ENCODE assay signal across 8 cellular contexts in the genomic region with DNA sequence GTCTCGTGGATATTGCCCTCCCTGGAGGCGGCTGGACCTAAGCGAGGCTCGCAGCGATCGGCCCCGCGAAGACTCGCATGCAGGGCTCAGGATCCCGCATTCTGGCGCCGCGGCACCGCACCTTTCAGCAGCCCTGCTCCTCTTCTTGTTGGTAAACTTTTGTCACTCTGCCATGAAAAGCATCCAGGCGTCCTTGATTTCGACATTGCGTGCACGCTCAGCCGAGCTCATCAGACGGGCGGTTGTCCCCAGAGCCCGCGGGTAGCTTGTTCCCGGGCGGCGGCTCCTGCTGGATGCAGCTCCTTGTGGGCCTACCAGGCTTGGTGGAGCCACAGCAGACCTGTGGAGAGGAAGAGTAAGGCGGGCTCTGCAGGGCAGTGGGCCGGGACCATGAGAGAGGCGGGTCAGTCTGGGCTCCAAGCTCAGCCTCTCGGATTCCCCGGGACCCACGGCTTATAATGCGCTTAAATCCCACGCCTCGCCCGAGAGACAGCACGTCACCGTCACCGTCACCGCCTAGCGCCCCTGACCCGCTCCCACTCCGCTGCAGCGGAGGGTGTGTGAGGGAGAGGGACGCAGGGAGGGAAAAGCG. TPM values are rescaled to one million over a fixed set of nuclear protein-coding genes. Genes with fewer than 3 reads are reported as not detected.
A peak's percentile ranks its signal among the peaks of the same experiment; 100 is the strongest.
DNase-seq lines count a peak whose midpoint lies in the region; ATAC-seq, FAIRE-seq and TF ChIP-seq lines count a peak whose summit lies in the region.

No MANE protein-coding gene starts in this region.

- FAIRE-seq in H54 (lab: Jason Lieb, UNC) = no peak

- H3K9me3 ChIP-seq in A673 (ENCODE audit: low read depth, low read length, poor library complexity, severe bottlenecking) (peaks cover 14% of the 10 kb centered on the region), WERI-Rb-1 (ENCODE audit: severe bottlenecking) (peaks cover 7% of the 10 kb centered on the region)

- H3K4me3 ChIP-seq in A673 (ENCODE audit: low read depth, low read length, poor library complexity, severe bottlenecking) (no peak overlapping the region), WERI-Rb-1 (ENCODE audit: low read depth, low read length) (peak overlapping the region; percentile 80), lower leg skin (ENCODE audit: low read depth, poor library complexity, severe bottlenecking) (no peak overlapping the region)

- CTCF ChIA-PET in A673 (lab: Charles Lee) = no interaction called here

- TF ChIP-seq POLR2A in lower leg skin (IDR thresholded peaks at IDR 0.05) (no peak), H54 (IDR thresholded peaks at IDR 0.05; ENCODE audit: low read depth, low read length) (no peak)

- 15 to 20% methylated on average over 36 to 42 of the region's 46 CpGs for WGBS in lower leg skin, 2 donors

- H3K27ac ChIP-seq in A673 (ENCODE audit: low read depth, low read length, poor library complexity, severe bottlenecking) (no peak overlapping the region), WERI-Rb-1 (no peak overlapping the region)

- no TSS peak for BruUV-seq in A673 (replicated peaks; lab: Mats Ljungman, UMichigan)

- no peaks in the 10 kb centered on the region for H3K4me1 ChIP-seq in A673 (ENCODE audit: insufficient read depth, low read length, poor library complexity, severe bottlenecking)

- no peaks in the 10 kb centered on the region for H3K36me3 ChIP-seq in A673 (ENCODE audit: insufficient read depth, low read length, poor library complexity, severe bottlenecking)
- H3K36me3 ChIP-seq in WERI-Rb-1 = no peaks in the 10 kb centered on the region

- intact Hi-C loops in A673 (cut with micrococcal nuclease; ENCODE audit: unreplicated experiment) (loop anchor here (5.0 kb wide), 1 partner anchor 35 kb away; no protein-coding TSS in a partner anchor), head of caudate nucleus (cut with DNase I) (no loop called here), posterior vena cava (cut with DNase I) (no loop called here), lower leg skin (cut with DNase I; ENCODE audit: low total_unique reads) (no loop called here)

- DNase-seq in A673 (ENCODE audit: low spot score) (peak; percentile 30), WERI-Rb-1 (peak; percentile 58), head of caudate nucleus (peak in 41 of 42 donors; percentile 33 to 82 (median 59)), posterior vena cava (ENCODE audit: low spot score) (peak; percentile 80), lower leg skin (ENCODE audit: low spot score in 2 of 2) (no peak), H54 (ENCODE audit: insufficient read length, low spot score) (no peak)

- H3K27me3 ChIP-seq in A673 (replicated peaks; ENCODE audit: insufficient read depth, low read depth, low read length, poor library complexity) (peaks cover 92% of the 10 kb centered on the region), WERI-Rb-1 (ENCODE audit: insufficient read depth, low read depth, severe bottlenecking) (peaks cover 7% of the 10 kb centered on the region)

- no peak for TF ChIP-seq CTCF in A673 (conservative IDR thresholded peaks at IDR 0.05; ENCODE audit: low read depth, low read length)
- TF ChIP-seq CTCF in WERI-Rb-1 (IDR thresholded peaks at IDR 0.05; ENCODE audit: low read depth, low read length) = no peak
- no peak for TF ChIP-seq CTCF in lower leg skin (IDR thresholded peaks at IDR 0.05)

- ATAC-seq in HG03354 (IDR thresholded peaks at IDR 0.05; ENCODE audit: poor library complexity, severe bottlenecking, unreplicated experiment) (peak; percentile 16), HG03521 (IDR thresholded peaks at IDR 0.05; ENCODE audit: unreplicated experiment) (no peak)

- POLR2A ChIA-PET in A673 (lab: Charles Lee; ENCODE audit: low non-redundant PET) = interaction anchor here (0.6 kb wide), 1 partner anchor 343 kb away, joined by 7 read pairs; no protein-coding TSS in a partner anchor

RNA-seq across cellular contexts. Expression of a gene that starts 1.8 kb away (rescaled TPM):
- not detected in 2 replicates for total RNA-seq in A673 (2021)
- under 1 TPM; 0.09 to 0.14 TPM for total RNA-seq in posterior vena cava
- total RNA-seq in lower leg skin = 10 to 100 TPM in 1 of 4 donors, 1 to 10 TPM in 3; 1.4 to 72.3 (median 4.7) TPM

Comparison
In these comparisons a context has a peak if more than half of its experiments do, and no peak if none do; other contexts are left out.
1. DNase-seq: peak in A673 (single experiment), WERI-Rb-1 (single experiment), head of caudate nucleus (41 of 42) and posterior vena cava (single experiment); none in lower leg skin (0 of 2) and H54 (single experiment).